In genomic region chr4:109559983-109560686, GRCh38 we compare ENCODE assay signal across 8 cellular contexts. TPM values are rescaled to one million over a fixed set of nuclear protein-coding genes. Genes with fewer than 3 reads are reported as not detected.
DNase-seq lines count a peak whose midpoint lies in the region; ATAC-seq, FAIRE-seq and TF ChIP-seq lines count a peak whose summit lies in the region.

Gene MCUB (plus strand): TSS chr4:109560246. CDS start chr4:109560338, 92 bp downstream.

- H3K9me3 ChIP-seq in OCI-LY7 (ENCODE audit: low read length) (no peaks in the 10 kb centered on the region), muscle layer of duodenum (ENCODE audit: control insufficient read depth in 1 of 2, low read length in 2 of 2) (no peaks in the 10 kb centered on the region)

- peak within 1 kb of the TSS; percentile 76 for H3K4me2 ChIP-seq in OCI-LY7 (ENCODE audit: low read length)

- H3K36me3 ChIP-seq in OCI-LY7 (ENCODE audit: insufficient read depth, low read length) (peaks cover 17% of the 10 kb centered on the region), muscle layer of duodenum (ENCODE audit: control insufficient read depth in 1 of 2, insufficient read depth in 2 of 2, low read length in 2 of 2) (no peaks in the 10 kb centered on the region)

- peaks cover 44% of the 10 kb centered on the region for H3K4me1 ChIP-seq in OCI-LY7 (ENCODE audit: insufficient read depth, low read length, poor library complexity, severe bottlenecking)
- peaks cover 0 to 7% of the 10 kb centered on the region in 2 donors for H3K4me1 ChIP-seq in muscle layer of duodenum (ENCODE audit: control insufficient read depth in 1 of 2, insufficient read depth in 2 of 2, low read length in 2 of 2)

- DNase-seq in D341Med (ENCODE audit: low spot score) (peak; percentile 90), HTR-8/SVneo (ENCODE audit: insufficient read length, low spot score) (peak; percentile 88), OCI-LY7 (ENCODE audit: low spot score) (peak; percentile 95), activated T-cell treated with anti-CD3 and anti-CD28 coated beads for 48 hours (ENCODE audit: low read depth) (peak; percentile 91)
- peak; percentile 74 for DNase-seq in stimulated activated CD8-positive, alpha-beta memory T cell treated with anti-CD3 and anti-CD28 coated beads, Interleukin-7, amount 100 ng/mL, for 24 hours (ENCODE audit: low read depth)

- ATAC-seq in GM21390 (IDR thresholded peaks at IDR 0.05; ENCODE audit: unreplicated experiment) (peak; percentile 87), esophagus mucosa (peak; percentile 99)

- H3K79me2 ChIP-seq in OCI-LY7 (ENCODE audit: insufficient read depth, low read depth, low read length) = peaks cover 43% of the 10 kb centered on the region

- H3K4me3 ChIP-seq in OCI-LY7 (ENCODE audit: low read depth, low read length, poor library complexity, severe bottlenecking) = peak within 1 kb of the TSS; percentile 76
- peak within 1 kb of the TSS; percentile 75 to 80 for H3K4me3 ChIP-seq in muscle layer of duodenum (ENCODE audit: low read depth in 1 of 2, low read length in 2 of 2)

- BruUV-seq in OCI-LY7 (replicated peaks; lab: Mats Ljungman, UMichigan) = no TSS peak

- H2AFZ ChIP-seq in OCI-LY7 (ENCODE audit: low read length) = peak within 1 kb of the TSS; percentile 94; the same call in 1 of the 2 replicates

- H3K9me2 ChIP-seq in OCI-LY7 (ENCODE audit: insufficient read depth, low read length) = no peaks in the 10 kb centered on the region

- H4K20me1 ChIP-seq in OCI-LY7 (ENCODE audit: insufficient read depth, low read length) = peaks cover 22% of the 10 kb centered on the region; the same call in 1 of the 2 replicates

- TF ChIP-seq CTCF in OCI-LY7 (conservative IDR thresholded peaks at IDR 0.05; ENCODE audit: low read length) = no peak

- POLR2A ChIA-PET in OCI-LY7 (lab: Charles Lee) = interaction anchor here (0.7 to 1.8 kb wide), 7 partner anchors 12 to 148 kb away, joined by 3 to 8 read pairs (median 5); no protein-coding TSS in a partner anchor

- no peaks in the 10 kb centered on the region for H3K27me3 ChIP-seq in muscle layer of duodenum (ENCODE audit: low read depth, low read length)

- intact Hi-C loops in OCI-LY7 (cut with micrococcal nuclease; ENCODE audit: unreplicated experiment) = loop anchor here (1.0 to 10.0 kb wide), 5 partner anchors 92 to 635 kb away; partner anchors contain the start of genes ELOVL6, GAR1 and SEC24B

- no peak for FAIRE-seq in HTR-8/SVneo (lab: Jason Lieb, UNC)

- H3K27ac ChIP-seq in OCI-LY7 (ENCODE audit: low read depth, low read length, poor library complexity, severe bottlenecking) (peak within 1 kb of the TSS; percentile 87), muscle layer of duodenum (ENCODE audit: low read length) (peak within 1 kb of the TSS; percentile 80)

- CTCF ChIA-PET in OCI-LY7 (lab: Charles Lee; ENCODE audit: unreplicated experiment) = no interaction called here

RNA-seq across cellular contexts. Expression of gene MCUB, which starts in this region (rescaled TPM):
- 39.1 and 40.3 TPM in 2 replicates for total RNA-seq in OCI-LY7 (2014; rRNA removed; shearing (Covaris generic))
- 64.4 and 67.8 TPM in 2 replicates for total RNA-seq in OCI-LY7 (2022)
- 20.3 TPM for total RNA-seq in esophagus mucosa

Comparison
In these comparisons a context has a peak if more than half of its experiments do, and no peak if none do; other contexts are left out.
1. Peak in every context shown above with its lines: DNase-seq, ATAC-seq, H3K4me3 ChIP-seq and H3K27ac ChIP-seq.